Comparison of ENCODE assay signal across 1 cellular context in the genomic region with DNA sequence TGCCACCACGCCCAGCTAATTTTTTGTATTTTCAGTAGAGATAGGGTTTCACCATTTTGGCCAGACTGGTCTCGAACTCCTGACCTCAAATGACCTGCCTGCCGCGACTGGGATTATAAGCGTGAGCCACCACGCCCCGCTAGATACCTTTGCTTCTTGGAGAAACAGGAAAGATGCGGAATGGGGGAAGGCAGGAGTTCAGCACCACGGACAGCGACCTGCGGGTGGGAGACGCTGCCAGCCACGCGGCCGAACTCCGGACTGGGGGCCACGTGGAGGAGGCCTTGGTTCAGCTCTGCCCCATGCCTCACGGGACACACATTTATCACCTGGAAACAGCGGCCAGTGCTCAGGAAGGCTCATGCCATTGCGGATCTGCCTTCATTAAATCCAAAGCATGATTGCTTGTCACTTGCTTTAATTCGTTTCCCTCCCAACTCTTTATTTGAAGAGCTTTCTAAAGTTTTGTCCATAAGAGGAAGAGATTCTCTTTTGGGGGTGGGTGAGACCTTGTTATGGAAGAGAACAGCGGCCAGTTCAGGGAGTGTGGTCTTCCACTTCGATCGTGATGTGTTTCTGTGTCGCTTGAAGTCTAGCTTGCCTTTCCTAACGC.
TF ChIP-seq lines count a peak whose summit lies in the region.

No MANE protein-coding gene starts in this region.

TF ChIP-seq in K562, 482 proteins besides CTCF, POLR2A, EP300 and RAD21 (continued from another document and continues in another):
- TF ChIP-seq, protein P1, sequence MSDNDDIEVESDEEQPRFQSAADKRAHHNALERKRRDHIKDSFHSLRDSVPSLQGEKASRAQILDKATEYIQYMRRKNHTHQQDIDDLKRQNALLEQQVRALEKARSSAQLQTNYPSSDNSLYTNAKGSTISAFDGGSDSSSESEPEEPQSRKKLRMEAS (CRISPR knock-in tag; IDR thresholded peaks at IDR 0.05), result peak; percentile 94
- TF ChIP-seq, protein P2, sequence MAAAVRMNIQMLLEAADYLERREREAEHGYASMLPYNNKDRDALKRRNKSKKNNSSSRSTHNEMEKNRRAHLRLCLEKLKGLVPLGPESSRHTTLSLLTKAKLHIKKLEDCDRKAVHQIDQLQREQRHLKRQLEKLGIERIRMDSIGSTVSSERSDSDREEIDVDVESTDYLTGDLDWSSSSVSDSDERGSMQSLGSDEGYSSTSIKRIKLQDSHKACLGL (CRISPR knock-in tag; IDR thresholded peaks at IDR 0.05; ENCODE audit: borderline replicate concordance, poor library complexity, severe bottlenecking), result peak; percentile 52
- TF ChIP-seq RBBP5 (IDR thresholded peaks at IDR 0.05; ENCODE audit: borderline replicate concordance, insufficient read depth, low read length, poor library complexity, severe bottlenecking) (no peak), TFAM (CRISPR knock-in tag; conservative IDR thresholded peaks at IDR 0.05) (no peak), MAZ (CRISPR knock-in tag; conservative IDR thresholded peaks at IDR 0.05 in 1 of 2, IDR thresholded peaks at IDR 0.05 in 1 of 2) (peak in 1 of 2 experiments; percentile 85; a peak in 2 of 4 replicates), DMBX1 (CRISPR knock-in tag; IDR thresholded peaks at IDR 0.05; ENCODE audit: borderline replicate concordance) (no peak), SRSF7 (optimal IDR thresholded peaks at IDR 0.05; ENCODE audit: low read depth, low read length) (no peak), ZNF197 (CRISPR knock-in tag; IDR thresholded peaks at IDR 0.05; ENCODE audit: low read depth) (no peak), FOSL1 (tag; conservative IDR thresholded peaks at IDR 0.05) (no peak), ZNF263 (CRISPR knock-in tag; IDR thresholded peaks at IDR 0.05; ENCODE audit: borderline replicate concordance) (peak; percentile 56; the same call in 1 of the 2 replicates), ETV5 (CRISPR knock-in tag; IDR thresholded peaks at IDR 0.05; ENCODE audit: low read depth) (peak; percentile 46; the same call in 1 of the 2 replicates), POLR2AphosphoS2 (IDR thresholded peaks at IDR 0.05; ENCODE audit: low read length) (no peak), PRMT5 (CRISPR knock-in tag; IDR thresholded peaks at IDR 0.05) (peak; percentile 74; the same call in 1 of the 2 replicates), ZEB2 (IDR thresholded peaks at IDR 0.05) (no peak), PHTF2 (CRISPR knock-in tag; IDR thresholded peaks at IDR 0.05) (no peak), NCOA6 (IDR thresholded peaks at IDR 0.05) (0 out of 2 replicates have a peak, but pooled peaks have one; percentile 26), SAP30 (IDR thresholded peaks at IDR 0.05; ENCODE audit: borderline replicate concordance, insufficient read depth, low read depth, low read length, poor library complexity, severe bottlenecking) (peak; percentile 91), TOE1 (IDR thresholded peaks at IDR 0.05; ENCODE audit: borderline replicate concordance) (no peak), TOE1 (CRISPR knock-in tag; IDR thresholded peaks at IDR 0.05; ENCODE audit: borderline replicate concordance, low read depth) (peak; percentile 26; the same call in 1 of the 2 replicates), NCOA4 (IDR thresholded peaks at IDR 0.05; ENCODE audit: partially characterized antibody) (no peak), NUFIP1 (IDR thresholded peaks at IDR 0.05; ENCODE audit: partially characterized antibody) (no peak)
- TF ChIP-seq, protein P3, sequence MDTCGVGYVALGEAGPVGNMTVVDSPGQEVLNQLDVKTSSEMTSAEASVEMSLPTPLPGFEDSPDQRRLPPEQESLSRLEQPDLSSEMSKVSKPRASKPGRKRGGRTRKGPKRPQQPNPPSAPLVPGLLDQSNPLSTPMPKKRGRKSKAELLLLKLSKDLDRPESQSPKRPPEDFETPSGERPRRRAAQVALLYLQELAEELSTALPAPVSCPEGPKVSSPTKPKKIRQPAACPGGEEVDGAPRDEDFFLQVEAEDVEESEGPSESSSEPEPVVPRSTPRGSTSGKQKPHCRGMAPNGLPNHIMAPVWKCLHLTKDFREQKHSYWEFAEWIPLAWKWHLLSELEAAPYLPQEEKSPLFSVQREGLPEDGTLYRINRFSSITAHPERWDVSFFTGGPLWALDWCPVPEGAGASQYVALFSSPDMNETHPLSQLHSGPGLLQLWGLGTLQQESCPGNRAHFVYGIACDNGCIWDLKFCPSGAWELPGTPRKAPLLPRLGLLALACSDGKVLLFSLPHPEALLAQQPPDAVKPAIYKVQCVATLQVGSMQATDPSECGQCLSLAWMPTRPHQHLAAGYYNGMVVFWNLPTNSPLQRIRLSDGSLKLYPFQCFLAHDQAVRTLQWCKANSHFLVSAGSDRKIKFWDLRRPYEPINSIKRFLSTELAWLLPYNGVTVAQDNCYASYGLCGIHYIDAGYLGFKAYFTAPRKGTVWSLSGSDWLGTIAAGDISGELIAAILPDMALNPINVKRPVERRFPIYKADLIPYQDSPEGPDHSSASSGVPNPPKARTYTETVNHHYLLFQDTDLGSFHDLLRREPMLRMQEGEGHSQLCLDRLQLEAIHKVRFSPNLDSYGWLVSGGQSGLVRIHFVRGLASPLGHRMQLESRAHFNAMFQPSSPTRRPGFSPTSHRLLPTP (IDR thresholded peaks at IDR 0.05; ENCODE audit: borderline replicate concordance, extremely low read depth, insufficient read length), result no peak
- TF ChIP-seq, protein P4, sequence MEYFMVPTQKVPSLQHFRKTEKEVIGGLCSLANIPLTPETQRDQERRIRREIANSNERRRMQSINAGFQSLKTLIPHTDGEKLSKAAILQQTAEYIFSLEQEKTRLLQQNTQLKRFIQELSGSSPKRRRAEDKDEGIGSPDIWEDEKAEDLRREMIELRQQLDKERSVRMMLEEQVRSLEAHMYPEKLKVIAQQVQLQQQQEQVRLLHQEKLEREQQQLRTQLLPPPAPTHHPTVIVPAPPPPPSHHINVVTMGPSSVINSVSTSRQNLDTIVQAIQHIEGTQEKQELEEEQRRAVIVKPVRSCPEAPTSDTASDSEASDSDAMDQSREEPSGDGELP (CRISPR knock-in tag; IDR thresholded peaks at IDR 0.05; ENCODE audit: borderline replicate concordance), result peak; percentile 63; the same call in 1 of the 2 replicates
- TF ChIP-seq, protein P5, sequence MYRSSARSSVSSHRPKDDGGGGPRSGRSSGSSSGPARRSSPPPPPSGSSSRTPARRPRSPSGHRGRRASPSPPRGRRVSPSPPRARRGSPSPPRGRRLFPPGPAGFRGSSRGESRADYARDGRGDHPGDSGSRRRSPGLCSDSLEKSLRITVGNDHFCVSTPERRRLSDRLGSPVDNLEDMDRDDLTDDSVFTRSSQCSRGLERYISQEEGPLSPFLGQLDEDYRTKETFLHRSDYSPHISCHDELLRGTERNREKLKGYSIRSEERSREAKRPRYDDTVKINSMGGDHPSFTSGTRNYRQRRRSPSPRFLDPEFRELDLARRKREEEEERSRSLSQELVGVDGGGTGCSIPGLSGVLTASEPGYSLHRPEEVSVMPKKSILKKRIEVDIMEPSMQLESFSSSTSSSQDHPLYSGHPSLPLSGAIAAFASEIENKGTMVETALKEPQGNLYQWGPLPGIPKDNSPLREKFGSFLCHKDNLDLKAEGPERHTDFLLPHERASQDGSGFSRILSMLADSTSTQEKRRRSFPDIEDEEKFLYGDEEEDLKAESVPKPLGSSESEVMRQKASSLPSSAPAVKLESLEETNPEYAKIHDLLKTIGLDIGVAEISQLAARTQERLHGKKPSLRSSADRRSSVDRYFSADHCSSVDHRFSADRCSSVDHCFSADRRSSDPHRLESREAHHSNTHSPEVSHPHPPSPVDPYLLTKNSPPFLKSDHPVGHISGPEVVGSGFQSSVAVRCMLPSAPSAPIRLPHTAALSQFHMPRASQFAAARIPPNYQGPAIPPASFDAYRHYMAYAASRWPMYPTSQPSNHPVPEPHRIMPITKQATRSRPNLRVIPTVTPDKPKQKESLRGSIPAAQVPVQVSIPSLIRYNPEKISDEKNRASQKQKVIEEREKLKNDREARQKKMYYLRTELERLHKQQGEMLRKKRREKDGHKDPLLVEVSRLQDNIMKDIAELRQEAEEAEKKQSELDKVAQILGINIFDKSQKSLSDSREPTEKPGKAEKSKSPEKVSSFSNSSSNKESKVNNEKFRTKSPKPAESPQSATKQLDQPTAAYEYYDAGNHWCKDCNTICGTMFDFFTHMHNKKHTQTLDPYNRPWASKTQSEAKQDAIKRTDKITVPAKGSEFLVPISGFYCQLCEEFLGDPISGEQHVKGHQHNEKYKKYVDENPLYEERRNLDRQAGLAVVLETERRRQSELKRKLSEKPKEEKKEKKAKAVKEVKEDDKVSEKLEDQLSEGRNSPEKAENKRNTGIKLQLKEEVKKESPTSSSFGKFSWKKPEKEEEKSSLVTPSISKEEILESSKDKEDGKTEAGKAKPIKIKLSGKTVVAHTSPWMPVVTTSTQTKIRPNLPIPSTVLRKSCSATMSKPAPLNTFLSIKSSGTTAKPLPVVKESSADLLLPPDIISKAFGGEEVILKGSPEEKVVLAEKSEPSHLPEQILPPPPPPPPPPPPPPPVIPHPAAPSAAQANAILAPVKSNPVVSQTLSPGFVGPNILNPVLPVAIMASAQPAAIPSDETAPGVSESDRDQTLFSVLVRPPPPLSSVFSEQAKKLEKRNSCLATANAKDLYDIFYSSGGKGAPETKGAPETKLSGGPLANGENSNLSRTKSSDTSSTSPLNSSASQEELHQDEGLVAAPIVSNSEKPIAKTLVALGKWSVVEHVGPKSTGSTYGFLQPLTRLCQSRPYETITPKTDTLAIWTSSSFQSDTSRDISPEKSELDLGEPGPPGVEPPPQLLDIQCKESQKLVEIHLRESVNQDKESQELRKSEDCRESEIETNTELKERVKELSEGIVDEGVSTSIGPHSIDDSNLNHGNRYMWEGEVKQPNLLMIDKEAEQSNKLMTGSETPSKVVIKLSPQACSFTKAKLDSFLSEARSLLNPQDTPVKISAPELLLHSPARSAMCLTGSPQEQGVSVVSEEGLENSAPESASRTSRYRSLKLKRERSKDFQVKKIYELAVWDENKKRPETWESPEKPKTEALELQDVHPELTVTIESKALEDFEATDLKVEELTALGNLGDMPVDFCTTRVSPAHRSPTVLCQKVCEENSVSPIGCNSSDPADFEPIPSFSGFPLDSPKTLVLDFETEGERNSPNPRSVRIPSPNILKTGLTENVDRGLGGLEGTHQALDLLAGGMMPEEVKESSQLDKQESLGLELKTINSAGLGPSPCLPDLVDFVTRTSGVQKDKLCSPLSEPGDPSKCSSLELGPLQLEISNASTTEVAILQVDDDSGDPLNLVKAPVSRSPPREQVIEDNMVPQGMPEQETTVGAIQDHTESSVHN (IDR thresholded peaks at IDR 0.05; ENCODE audit: borderline replicate concordance in 1 of 2, low read depth in 1 of 2), result no peak
- TF ChIP-seq, protein P6, sequence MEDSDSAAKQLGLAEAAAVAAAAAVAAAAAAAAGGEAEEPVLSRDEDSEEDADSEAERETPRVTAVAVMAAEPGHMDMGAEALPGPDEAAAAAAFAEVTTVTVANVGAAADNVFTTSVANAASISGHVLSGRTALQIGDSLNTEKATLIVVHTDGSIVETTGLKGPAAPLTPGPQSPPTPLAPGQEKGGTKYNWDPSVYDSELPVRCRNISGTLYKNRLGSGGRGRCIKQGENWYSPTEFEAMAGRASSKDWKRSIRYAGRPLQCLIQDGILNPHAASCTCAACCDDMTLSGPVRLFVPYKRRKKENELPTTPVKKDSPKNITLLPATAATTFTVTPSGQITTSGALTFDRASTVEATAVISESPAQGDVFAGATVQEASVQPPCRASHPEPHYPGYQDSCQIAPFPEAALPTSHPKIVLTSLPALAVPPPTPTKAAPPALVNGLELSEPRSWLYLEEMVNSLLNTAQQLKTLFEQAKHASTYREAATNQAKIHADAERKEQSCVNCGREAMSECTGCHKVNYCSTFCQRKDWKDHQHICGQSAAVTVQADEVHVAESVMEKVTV (CRISPR knock-in tag; IDR thresholded peaks at IDR 0.05), result no peak
- TF ChIP-seq, protein P7, sequence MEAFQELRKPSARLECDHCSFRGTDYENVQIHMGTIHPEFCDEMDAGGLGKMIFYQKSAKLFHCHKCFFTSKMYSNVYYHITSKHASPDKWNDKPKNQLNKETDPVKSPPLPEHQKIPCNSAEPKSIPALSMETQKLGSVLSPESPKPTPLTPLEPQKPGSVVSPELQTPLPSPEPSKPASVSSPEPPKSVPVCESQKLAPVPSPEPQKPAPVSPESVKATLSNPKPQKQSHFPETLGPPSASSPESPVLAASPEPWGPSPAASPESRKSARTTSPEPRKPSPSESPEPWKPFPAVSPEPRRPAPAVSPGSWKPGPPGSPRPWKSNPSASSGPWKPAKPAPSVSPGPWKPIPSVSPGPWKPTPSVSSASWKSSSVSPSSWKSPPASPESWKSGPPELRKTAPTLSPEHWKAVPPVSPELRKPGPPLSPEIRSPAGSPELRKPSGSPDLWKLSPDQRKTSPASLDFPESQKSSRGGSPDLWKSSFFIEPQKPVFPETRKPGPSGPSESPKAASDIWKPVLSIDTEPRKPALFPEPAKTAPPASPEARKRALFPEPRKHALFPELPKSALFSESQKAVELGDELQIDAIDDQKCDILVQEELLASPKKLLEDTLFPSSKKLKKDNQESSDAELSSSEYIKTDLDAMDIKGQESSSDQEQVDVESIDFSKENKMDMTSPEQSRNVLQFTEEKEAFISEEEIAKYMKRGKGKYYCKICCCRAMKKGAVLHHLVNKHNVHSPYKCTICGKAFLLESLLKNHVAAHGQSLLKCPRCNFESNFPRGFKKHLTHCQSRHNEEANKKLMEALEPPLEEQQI (IDR thresholded peaks at IDR 0.05), result peak; percentile 50
- TF ChIP-seq, protein P8, sequence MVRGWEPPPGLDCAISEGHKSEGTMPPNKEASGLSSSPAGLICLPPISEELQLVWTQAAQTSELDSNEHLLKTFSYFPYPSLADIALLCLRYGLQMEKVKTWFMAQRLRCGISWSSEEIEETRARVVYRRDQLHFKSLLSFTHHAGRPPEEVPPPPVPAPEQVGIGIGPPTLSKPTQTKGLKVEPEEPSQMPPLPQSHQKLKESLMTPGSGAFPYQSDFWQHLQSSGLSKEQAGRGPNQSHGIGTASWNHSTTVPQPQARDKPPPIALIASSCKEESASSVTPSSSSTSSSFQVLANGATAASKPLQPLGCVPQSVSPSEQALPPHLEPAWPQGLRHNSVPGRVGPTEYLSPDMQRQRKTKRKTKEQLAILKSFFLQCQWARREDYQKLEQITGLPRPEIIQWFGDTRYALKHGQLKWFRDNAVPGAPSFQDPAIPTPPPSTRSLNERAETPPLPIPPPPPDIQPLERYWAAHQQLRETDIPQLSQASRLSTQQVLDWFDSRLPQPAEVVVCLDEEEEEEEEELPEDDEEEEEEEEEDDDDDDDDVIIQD (CRISPR knock-in tag; IDR thresholded peaks at IDR 0.05), result no peak
- TF ChIP-seq, protein P9, sequence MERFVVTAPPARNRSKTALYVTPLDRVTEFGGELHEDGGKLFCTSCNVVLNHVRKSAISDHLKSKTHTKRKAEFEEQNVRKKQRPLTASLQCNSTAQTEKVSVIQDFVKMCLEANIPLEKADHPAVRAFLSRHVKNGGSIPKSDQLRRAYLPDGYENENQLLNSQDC (CRISPR knock-in tag; IDR thresholded peaks at IDR 0.05), result no peak
- TF ChIP-seq, protein P10, sequence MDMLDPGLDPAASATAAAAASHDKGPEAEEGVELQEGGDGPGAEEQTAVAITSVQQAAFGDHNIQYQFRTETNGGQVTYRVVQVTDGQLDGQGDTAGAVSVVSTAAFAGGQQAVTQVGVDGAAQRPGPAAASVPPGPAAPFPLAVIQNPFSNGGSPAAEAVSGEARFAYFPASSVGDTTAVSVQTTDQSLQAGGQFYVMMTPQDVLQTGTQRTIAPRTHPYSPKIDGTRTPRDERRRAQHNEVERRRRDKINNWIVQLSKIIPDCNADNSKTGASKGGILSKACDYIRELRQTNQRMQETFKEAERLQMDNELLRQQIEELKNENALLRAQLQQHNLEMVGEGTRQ (CRISPR knock-in tag; IDR thresholded peaks at IDR 0.05), result peak; percentile 49
- TF ChIP-seq, protein P11, sequence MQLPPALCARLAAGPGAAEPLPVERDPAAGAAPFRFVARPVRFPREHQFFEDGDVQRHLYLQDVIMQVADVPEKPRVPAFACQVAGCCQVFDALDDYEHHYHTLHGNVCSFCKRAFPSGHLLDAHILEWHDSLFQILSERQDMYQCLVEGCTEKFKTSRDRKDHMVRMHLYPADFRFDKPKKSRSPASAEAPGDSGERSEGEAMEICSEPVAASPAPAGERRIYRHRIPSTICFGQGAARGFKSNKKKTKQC (CRISPR knock-in tag; IDR thresholded peaks at IDR 0.05), result peak; percentile 94
